8 cellular contexts compared by ENCODE assay signal in the genomic region with DNA sequence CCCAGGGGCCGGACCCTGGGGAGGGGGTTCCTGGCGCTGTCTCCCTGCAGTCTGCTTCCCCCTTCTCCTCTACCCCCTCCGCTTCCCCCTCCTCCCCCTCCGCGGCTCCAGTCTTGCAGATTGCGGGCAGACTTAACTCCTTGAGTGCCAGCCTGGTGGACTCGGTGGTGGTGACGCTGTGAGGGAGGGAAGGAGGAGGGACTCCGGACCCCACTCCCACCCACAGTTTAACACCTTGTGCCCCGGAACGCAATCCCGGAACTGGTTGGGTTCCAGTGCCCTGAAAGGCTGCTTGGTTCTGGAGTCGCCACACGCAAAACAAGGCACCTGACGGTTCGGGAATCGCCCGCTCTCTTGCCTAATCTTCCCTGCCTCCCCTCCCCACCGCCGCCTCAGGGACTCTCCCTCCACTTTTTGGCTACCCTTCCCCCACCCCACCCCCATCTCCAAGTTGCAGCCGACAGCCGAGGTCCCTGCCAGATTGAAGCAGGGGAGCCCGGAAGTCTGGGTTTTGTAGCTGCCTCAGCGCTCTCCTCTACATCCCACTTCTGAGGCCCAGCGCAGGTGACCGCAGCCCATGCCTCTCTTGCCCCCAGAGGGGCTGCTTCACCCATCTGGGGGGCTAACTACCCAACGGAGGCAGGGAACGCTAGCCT.
A peak's percentile ranks its signal among the peaks of the same experiment; 100 is the strongest.
DNase-seq lines count a peak whose midpoint lies in the region; ATAC-seq lines count a peak whose summit lies in the region.

No MANE protein-coding gene starts in this region.

- H3K9ac ChIP-seq in rectal smooth muscle tissue (ENCODE audit: low read length) = peak overlapping the region; percentile 52

- H3K4me3 ChIP-seq in rectal smooth muscle tissue (ENCODE audit: low read length) = peak overlapping the region; percentile 74

- H3K36me3 ChIP-seq in rectal smooth muscle tissue (ENCODE audit: control insufficient read depth, insufficient read depth, low read length) = no peaks in the 10 kb centered on the region

- peaks cover 21% of the 10 kb centered on the region for H3K4me1 ChIP-seq in rectal smooth muscle tissue (ENCODE audit: control insufficient read depth, insufficient read depth, low read length)

- H3K27me3 ChIP-seq in rectal smooth muscle tissue (ENCODE audit: control insufficient read depth, insufficient read depth, low read length) = no peaks in the 10 kb centered on the region

- ATAC-seq in HG02885 (IDR thresholded peaks at IDR 0.05; ENCODE audit: poor library complexity, unreplicated experiment) (no peak), HG03442 (IDR thresholded peaks at IDR 0.05; ENCODE audit: unreplicated experiment) (no peak)

- H3K27ac ChIP-seq in rectal smooth muscle tissue (ENCODE audit: low read depth, low read length) = peak overlapping the region; percentile 97

- DNase-seq in GM03348 (ENCODE audit: low spot score) (peak; percentile 87), NCI-H146 treated with DMSO at 0.1 percent for 48 hours (lab: John Stamatoyannopoulos, UW; ENCODE audit: unreplicated experiment) (peak; percentile 28), T-helper 2 cell (peak; percentile 53 to 92 (median 77)), astrocyte of the hippocampus (ENCODE audit: low read depth, low spot score) (peak; percentile 94), hypothalamus (lab: John Stamatoyannopoulos, UW) (peak in 44 of 51 donors; percentile 60 to 95 (median 77))

Comparison
In these comparisons a context has a peak if more than half of its experiments do, and no peak if none do; other contexts are left out.
1. DNase-seq: peak in every context shown above with its lines; median percentile 94 in astrocyte of the hippocampus; 87 in GM03348; 77 in T-helper 2 cell; 77 in hypothalamus; 28 in NCI-H146 treated with DMSO at 0.1 percent for 48 hours.